11 cellular contexts compared by ENCODE assay signal in the genomic region with DNA sequence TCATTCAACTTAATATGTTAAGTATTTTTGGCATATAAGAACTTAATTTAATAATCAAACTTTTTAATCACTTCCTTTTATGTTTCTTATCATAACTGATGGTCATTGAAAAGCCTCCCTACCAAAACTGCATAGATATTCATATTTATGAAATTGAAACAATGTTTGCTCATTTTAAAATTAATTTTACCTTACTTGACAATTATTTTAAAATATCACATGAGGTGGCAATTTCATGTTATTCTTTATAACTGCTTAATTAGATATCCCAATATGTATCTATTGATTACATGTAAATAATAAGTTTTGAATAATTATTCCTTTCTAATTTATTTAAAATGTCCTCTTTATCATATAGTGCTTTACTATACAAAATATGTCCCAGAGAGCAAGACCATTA.
"Had no signal": no experiment of that assay in that cellular context is flagged by ENCODE, and none has a peak within 500 bp of the region (broad histone marks: within the 10 kb centered on the region; RNA-seq: fewer than 3 reads in every experiment).

No MANE protein-coding gene starts in this region.

- H3K36me3 ChIP-seq: HAP-1 had no signal

- H3K9ac ChIP-seq: GM23248 had no signal

- H2AFZ ChIP-seq: GM23248, GM23338 had no signal

- H3K4me2 ChIP-seq: GM23338 had no signal

- FAIRE-seq: H1, H54 had no signal

- H3K4me1 ChIP-seq: HAP-1 had no signal

- DNase-seq: GM23248, GOT3, H7, H9, HCEC 1CT, HFFc6 had no signal

- H3K9me3 ChIP-seq: HAP-1 had no signal

- H3K4me3 ChIP-seq: GM23248, GM23338, HAP-1 had no signal

- H3K27ac ChIP-seq: GM23248 had no signal

- ATAC-seq: GM23338, HCT116 had no signal
